ENCODE assay signal across 24 cellular contexts in genomic region chr22:45459235-45459634, GRCh38. TPM values are rescaled to one million over a fixed set of nuclear protein-coding genes. Genes with fewer than 3 reads are reported as not detected.
A peak's percentile ranks its signal among the peaks of the same experiment; 100 is the strongest.
DNase-seq lines count a peak whose midpoint lies in the region; ATAC-seq and TF ChIP-seq lines count a peak whose summit lies in the region.
"Had no signal": no experiment of that assay in that cellular context is flagged by ENCODE, and none has a peak within 500 bp of the region (broad histone marks: within the 10 kb centered on the region; RNA-seq: fewer than 3 reads in every experiment).

No MANE protein-coding gene starts in this region.

- H3K4me3 ChIP-seq in heart left ventricle = no peak overlapping the region
- H3K4me3 ChIP-seq in heart right ventricle = no peak overlapping the region
- H3K4me3 ChIP-seq in esophagus muscularis mucosa = no peak overlapping the region
- no peak overlapping the region for H3K4me3 ChIP-seq in trophoblast cell (ENCODE audit: low read depth, low read length)
- no peak overlapping the region for H3K4me3 ChIP-seq in tibial nerve
- H3K4me3 ChIP-seq in osteoblast (ENCODE audit: insufficient read depth, low read length) = no peak overlapping the region
- H3K4me3 ChIP-seq: BLaER1 treated with 17β-estradiol and CSF1 and Interleukin-3, amounts not matched to agents 10 nM and 100 nM; GM23248; HAP-1; Peyer's patch had no signal

- H4K91ac ChIP-seq in trophoblast cell (ENCODE audit: low read depth, low read length) = peak overlapping the region; percentile 59

- H3K27ac ChIP-seq in heart left ventricle = peak overlapping the region in 8 of 12 donors; percentile 58 to 82 (median 64)
- peak overlapping the region in 5 of 10 donors; percentile 58 to 75 (median 72) for H3K27ac ChIP-seq in heart right ventricle
- H3K27ac ChIP-seq in esophagus muscularis mucosa (replicated peaks in 1 of 4) = peak overlapping the region; percentile 34 to 74 (median 64)
- no peak overlapping the region for H3K27ac ChIP-seq in trophoblast cell (ENCODE audit: low read depth, low read length)
- H3K27ac ChIP-seq in tibial nerve = peak overlapping the region in 3 of 4 donors; percentile 56 to 81 (median 78)
- H3K27ac ChIP-seq in osteoblast (ENCODE audit: low read depth, low read length) = no peak overlapping the region
- H3K27ac ChIP-seq: 22Rv1, GM23248 had no signal

- H3K27me3 ChIP-seq in heart left ventricle (peaks cover 0 to 5% (median 0%) of the 10 kb centered on the region in 9 donors), heart right ventricle (peaks cover 0 to 14% (median 0%) of the 10 kb centered on the region in 7 donors), esophagus muscularis mucosa (peaks cover 0 to 16% (median 0%) of the 10 kb centered on the region in 4 donors), trophoblast cell (ENCODE audit: insufficient read depth, low read length) (no peaks in the 10 kb centered on the region), tibial nerve (no peaks in the 10 kb centered on the region), osteoblast (ENCODE audit: insufficient read depth, low read length) (no peaks in the 10 kb centered on the region)
- H3K27me3 ChIP-seq: BLaER1 treated with 17β-estradiol and CSF1 and Interleukin-3, amounts not matched to agents 10 nM and 100 nM; Peyer's patch had no signal

- TF ChIP-seq EP300 in esophagus muscularis mucosa (IDR thresholded peaks at IDR 0.05) = no peak
- no peak for TF ChIP-seq EP300 in tibial nerve (IDR thresholded peaks at IDR 0.05)

- H4K8ac ChIP-seq in trophoblast cell (ENCODE audit: low read depth, low read length) = peak overlapping the region; percentile 47

- peak overlapping the region; percentile 49 for H2BK5ac ChIP-seq in trophoblast cell (ENCODE audit: low read depth, low read length, poor library complexity)

- no peak overlapping the region for H3K23ac ChIP-seq in trophoblast cell (ENCODE audit: low read length)

- no peak overlapping the region for H3K4me2 ChIP-seq in trophoblast cell (ENCODE audit: low read length)
- no peak overlapping the region for H3K4me2 ChIP-seq in osteoblast (ENCODE audit: insufficient read depth, low read length)

- H3K79me2 ChIP-seq in trophoblast cell (ENCODE audit: control insufficient read depth, insufficient read depth, low read length, poor library complexity) (no peaks in the 10 kb centered on the region), osteoblast (ENCODE audit: insufficient read depth, low read length) (no peaks in the 10 kb centered on the region)

- H2AFZ ChIP-seq in trophoblast cell (ENCODE audit: insufficient read depth, low read length, poor library complexity) (no peak overlapping the region), osteoblast (ENCODE audit: low read length) (no peak overlapping the region)
- H2AFZ ChIP-seq: GM23248 had no signal

- no peak for DNase-seq in heart left ventricle
- DNase-seq in heart right ventricle = no peak
- no peak for DNase-seq in esophagus muscularis mucosa (ENCODE audit: extremely low spot score)
- DNase-seq in trophoblast cell = no peak
- DNase-seq in tibial nerve (ENCODE audit: low spot score in 2 of 2) = no peak
- no peak for DNase-seq in NCI-H2227 treated with DMSO at 0.1 percent for 48 hours (lab: John Stamatoyannopoulos, UW)
- no peak for DNase-seq in GF-D8 (lab: John Stamatoyannopoulos, UW)
- DNase-seq in osteoblast (ENCODE audit: insufficient read length, low spot score, missing footprints) = no peak
- DNase-seq: Caco-2; CD4-positive, alpha-beta memory T cell; DMS 273 treated with DMSO at 0.1 percent for 48 hours; DND-41; GM23248; Kasumi-1; NCI-H1694; NCI-H2081; NCI-H2171; NCI-H524 treated with DMSO at 0.1 percent for 48 hours; NCI-H82 had no signal

- H3K14ac ChIP-seq in trophoblast cell (ENCODE audit: low read length) = peak overlapping the region; percentile 49

- no peak overlapping the region for H2BK120ac ChIP-seq in trophoblast cell (ENCODE audit: insufficient read depth, low read length, poor library complexity)

- H2BK12ac ChIP-seq in trophoblast cell (ENCODE audit: low read length) = peak overlapping the region; percentile 63

- H3K36me3 ChIP-seq in heart left ventricle (no peaks in the 10 kb centered on the region), heart right ventricle (no peaks in the 10 kb centered on the region), esophagus muscularis mucosa (no peaks in the 10 kb centered on the region), trophoblast cell (ENCODE audit: control insufficient read depth in 1 of 2, insufficient read depth in 2 of 2, low read length in 2 of 2) (no peaks in the 10 kb centered on the region), tibial nerve (no peaks in the 10 kb centered on the region), osteoblast (ENCODE audit: insufficient read depth, low read length) (no peaks in the 10 kb centered on the region)
- H3K36me3 ChIP-seq: BLaER1 treated with 17β-estradiol and CSF1 and Interleukin-3, amounts not matched to agents 10 nM and 100 nM; HAP-1; Peyer's patch had no signal

- H3K9me3 ChIP-seq in heart left ventricle (peaks cover 0 to 6% (median 0%) of the 10 kb centered on the region in 12 donors), heart right ventricle (peaks cover 0 to 4% (median 0%) of the 10 kb centered on the region in 11 donors), esophagus muscularis mucosa (no peaks in the 10 kb centered on the region), trophoblast cell (ENCODE audit: insufficient read depth, low read depth, low read length) (no peaks in the 10 kb centered on the region), tibial nerve (peaks cover 0 to 3% (median 0%) of the 10 kb centered on the region in 4 donors), osteoblast (ENCODE audit: low read depth, low read length) (no peaks in the 10 kb centered on the region)
- H3K9me3 ChIP-seq: Caco-2, Peyer's patch had no signal

- H3K18ac ChIP-seq in trophoblast cell (ENCODE audit: low read length) = peak overlapping the region; percentile 28

- H3K4ac ChIP-seq in trophoblast cell (ENCODE audit: low read depth, low read length) = no peak overlapping the region

- ATAC-seq in heart left ventricle (no peak), heart right ventricle (no peak)

- no peaks in the 10 kb centered on the region for H4K20me1 ChIP-seq in osteoblast (ENCODE audit: insufficient read depth, low read length)
- H4K20me1 ChIP-seq: BLaER1 treated with 17β-estradiol and CSF1 and Interleukin-3, amounts not matched to agents 10 nM and 100 nM had no signal

- intact Hi-C loops in heart left ventricle (cut with DNase I) = loop anchor here in 1 of 10 donors (5.0 kb wide), 1 partner anchor 38 kb away; no protein-coding TSS in a partner anchor
- intact Hi-C loops in heart right ventricle (cut with DNase I) = no loop called here
- intact Hi-C loops in esophagus muscularis mucosa (cut with DNase I) = no loop called here

- H3K4me1 ChIP-seq in heart left ventricle = peaks cover 0 to 19% (median 4%) of the 10 kb centered on the region in 12 donors
- peaks cover 0 to 19% (median 5%) of the 10 kb centered on the region in 9 donors for H3K4me1 ChIP-seq in heart right ventricle
- H3K4me1 ChIP-seq in esophagus muscularis mucosa = peaks cover 0 to 16% (median 2%) of the 10 kb centered on the region in 4 donors
- peaks cover 11 to 23% of the 10 kb centered on the region in 2 experiments for H3K4me1 ChIP-seq in trophoblast cell (ENCODE audit: control insufficient read depth in 1 of 2, insufficient read depth in 2 of 2, low read length in 2 of 2)
- H3K4me1 ChIP-seq in tibial nerve = peaks cover 0 to 14% (median 0%) of the 10 kb centered on the region in 4 donors
- no peaks in the 10 kb centered on the region for H3K4me1 ChIP-seq in osteoblast (ENCODE audit: insufficient read depth, low read length)
- H3K4me1 ChIP-seq: HAP-1, Peyer's patch had no signal

- no peak for TF ChIP-seq CTCF in heart left ventricle (IDR thresholded peaks at IDR 0.05)
- TF ChIP-seq CTCF in heart right ventricle (IDR thresholded peaks at IDR 0.05) = no peak
- no peak for TF ChIP-seq CTCF in esophagus muscularis mucosa (IDR thresholded peaks at IDR 0.05)
- no peak for TF ChIP-seq CTCF in tibial nerve (IDR thresholded peaks at IDR 0.05)
- no peak for TF ChIP-seq CTCF in osteoblast (IDR thresholded peaks at IDR 0.05; ENCODE audit: extremely low read depth, low read depth, low read length)

- WGBS in heart left ventricle, 4 donors = 88 to 91% (median 90%) methylated on average over 8 of the region's 8 CpGs
- WGBS in heart right ventricle, 2 donors = 90 to 95% methylated on average over 8 of the region's 8 CpGs
- 92% methylated on average over 8 of the region's 8 CpGs for WGBS in esophagus muscularis mucosa
- no CpG with 5 or more reads among the region's 8 CpGs for WGBS in trophoblast cell (ENCODE audit: extremely low coverage, insufficient coverage, insufficient read length)
- 88% methylated on average over 8 of the region's 8 CpGs for WGBS in tibial nerve, 2 donors

- H4K12ac ChIP-seq in trophoblast cell (ENCODE audit: low read depth, low read length) = no peak overlapping the region

- peaks cover 23% of the 10 kb centered on the region for H3K79me1 ChIP-seq in trophoblast cell (ENCODE audit: low read length)

- no peak for TF ChIP-seq POLR2A in heart left ventricle (IDR thresholded peaks at IDR 0.05)
- TF ChIP-seq POLR2A in esophagus muscularis mucosa (IDR thresholded peaks at IDR 0.05; ENCODE audit: low read depth) = no peak
- no peak for TF ChIP-seq POLR2A in tibial nerve (IDR thresholded peaks at IDR 0.05)

- peak overlapping the region; percentile 81 for H2AK5ac ChIP-seq in trophoblast cell (ENCODE audit: low read length)

- H3K9ac ChIP-seq in trophoblast cell (ENCODE audit: low read length) = no peak overlapping the region
- H3K9ac ChIP-seq: GM23248 had no signal

RNA-seq across cellular contexts. Expression of gene FBLN1, which starts 43.4 kb away (rescaled TPM):
- total RNA-seq in heart left ventricle = 100 to 1,000 TPM in 1 of 9 donors, 10 to 100 TPM in 8; 30.0 to 239 (median 50.3) TPM
- polyA plus RNA-seq in heart left ventricle = 10 to 100 TPM; 22.4 to 36.8 TPM
- total RNA-seq in heart right ventricle = 100 to 1,000 TPM in 1 of 10 donors, 10 to 100 TPM in 9; 31.3 to 126 (median 51.0) TPM
- polyA plus RNA-seq in heart right ventricle = 10 to 100 TPM; 36.4 to 77.0 TPM
- 100 to 1,000 TPM; 355 to 534 (median 417) TPM for total RNA-seq in esophagus muscularis mucosa
- 1,067 and 1,077 TPM in 2 replicates for polyA plus RNA-seq in trophoblast cell (2013)
- 1,000 to 10,000 TPM in 1 of 4 donors, 100 to 1,000 TPM in 3; 172 to 1,145 (median 351) TPM for total RNA-seq in tibial nerve
- 88.3 and 122 TPM in 2 replicates for total RNA-seq in osteoblast
- total RNA-seq: CD4-positive, alpha-beta memory T cell had no signal
- polyA plus RNA-seq: CD4-positive, alpha-beta memory T cell had no signal

RNA-seq across cellular contexts. Expression of gene RIBC2, which starts 45.7 kb away (rescaled TPM):
- total RNA-seq in heart left ventricle (1 to 10 TPM in 1 of 9 donors, not detected in 8; 1.0 TPM), heart right ventricle (1 to 10 TPM in 1 of 10 donors, under 1 TPM in 1, not detected in 8; 0.20 to 1.2 TPM), esophagus muscularis mucosa (not detected), tibial nerve (under 1 TPM in 1 of 4 donors, not detected in 3; 0.42 TPM), osteoblast (0.88 TPM in 1 of 2 replicates, not detected in the other)
- polyA plus RNA-seq in heart left ventricle (under 1 TPM in 1 of 2 donors, not detected in 1; 0.07 TPM), heart right ventricle (under 1 TPM in 1 of 2 donors, not detected in 1; 0.06 TPM)
- 0.93 and 1.2 TPM in 2 replicates for polyA plus RNA-seq in trophoblast cell (2013)
- total RNA-seq: CD4-positive, alpha-beta memory T cell had no signal

RNA-seq across cellular contexts. Expression of gene SMC1B, which starts 45.8 kb away (rescaled TPM):
- not detected for total RNA-seq in heart left ventricle
- polyA plus RNA-seq in heart left ventricle = not detected
- total RNA-seq in heart right ventricle = under 1 TPM in 1 of 10 donors, not detected in 9; 0.05 TPM
- polyA plus RNA-seq in heart right ventricle = not detected
- total RNA-seq in esophagus muscularis mucosa = under 1 TPM in 1 of 4 donors, not detected in 3; 0.13 TPM
- 0.05 and 0.07 TPM in 2 replicates for polyA plus RNA-seq in trophoblast cell (2013)
- not detected for total RNA-seq in tibial nerve
- not detected in 2 replicates for total RNA-seq in osteoblast
- total RNA-seq: GM23248, MCF 10A, Peyer's patch had no signal
- polyA plus RNA-seq: CD4-positive, alpha-beta memory T cell had no signal

Comparison
In these comparisons a context has a peak if more than half of its experiments do, and no peak if none do; other contexts are left out.
1. H3K27ac ChIP-seq: peak in heart left ventricle (8 of 12), esophagus muscularis mucosa (4 of 4) and tibial nerve (3 of 4); none in trophoblast cell (single experiment) and osteoblast (single experiment).